Comparison of ENCODE assay signal across 8 cellular contexts in the genomic region with DNA sequence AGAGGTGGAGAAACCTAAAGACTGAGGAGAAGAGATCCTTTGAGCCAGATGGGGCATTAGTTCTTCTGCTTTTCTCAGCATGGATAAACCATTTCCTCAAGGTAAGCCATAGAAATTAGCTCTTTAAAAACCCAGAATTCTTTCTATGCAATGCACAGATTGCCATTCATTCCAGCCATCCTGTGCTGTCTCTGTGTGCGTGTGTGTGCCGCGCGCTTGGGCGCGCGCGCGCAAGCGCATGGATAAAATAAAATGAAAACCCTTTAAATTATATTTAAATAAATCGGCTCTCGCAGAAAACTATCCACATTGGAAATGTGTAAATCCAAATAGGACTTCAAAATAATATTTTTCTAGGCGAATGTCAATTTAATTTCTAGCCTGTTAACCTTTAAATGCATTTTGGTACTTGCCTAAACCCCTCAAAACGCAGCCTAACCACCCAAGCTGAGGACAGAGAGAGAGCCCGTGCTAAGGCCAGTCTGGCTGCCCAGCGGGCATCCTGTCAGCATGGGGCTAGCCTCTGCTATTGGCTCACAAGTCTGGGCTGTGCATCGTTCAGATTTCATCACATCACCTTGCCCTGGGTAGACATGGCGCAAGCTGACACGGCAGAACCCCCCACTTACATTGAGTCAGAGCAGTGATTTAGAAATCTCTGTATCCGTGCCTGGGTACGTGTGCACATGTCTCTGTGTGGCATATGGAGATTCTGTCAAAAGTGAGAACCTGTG.
DNase-seq lines count a peak whose midpoint lies in the region; ATAC-seq and TF ChIP-seq lines count a peak whose summit lies in the region.

No MANE protein-coding gene starts in this region.

- no peaks in the 10 kb centered on the region for H3K9me2 ChIP-seq in PC-3 (replicated peaks; ENCODE audit: low read length)

- H3K79me2 ChIP-seq in PC-3 (ENCODE audit: low read length) = no peaks in the 10 kb centered on the region
- H3K79me2 ChIP-seq in osteoblast (ENCODE audit: insufficient read depth, low read length) = no peaks in the 10 kb centered on the region

- DNase-seq in DMS53 treated with DMSO at 0.1 percent for 48 hours (lab: John Stamatoyannopoulos, UW; ENCODE audit: unreplicated experiment) (peak; percentile 39), PC-3 (no peak), esophagus muscularis mucosa (ENCODE audit: extremely low spot score) (no peak), osteoblast (ENCODE audit: insufficient read length, low spot score, missing footprints) (peak; percentile 57), NCI-H2029 treated with DMSO at 0.1 percent for 48 hours (lab: John Stamatoyannopoulos, UW) (no peak), NCI-H446 treated with DMSO at 0.1 percent for 48 hours (lab: John Stamatoyannopoulos, UW) (no peak), medulla oblongata (ENCODE audit: extremely low spot score) (no peak)

- H3K27me3 ChIP-seq in PC-3 (ENCODE audit: low read length) = 0 out of 2 replicates have a peak, but pooled peaks cover 2% of the 10 kb centered on the region
- H3K27me3 ChIP-seq in esophagus muscularis mucosa = no peaks in the 10 kb centered on the region
- no peaks in the 10 kb centered on the region for H3K27me3 ChIP-seq in osteoblast (ENCODE audit: insufficient read depth, low read length)

- H3F3A ChIP-seq in PC-3 (ENCODE audit: low read length, unreplicated experiment) = no peaks in the 10 kb centered on the region

- intact Hi-C loops in PC-3 (cut with micrococcal nuclease) = no loop called here
- intact Hi-C loops in esophagus muscularis mucosa (cut with DNase I) = loop anchor here (10.0 kb wide), 1 partner anchor 63 kb away; no protein-coding TSS in a partner anchor

- H3K27ac ChIP-seq in PC-3 (ENCODE audit: low read length) = no peak overlapping the region
- H3K27ac ChIP-seq in esophagus muscularis mucosa (replicated peaks in 1 of 4) = no peak overlapping the region
- H3K27ac ChIP-seq in osteoblast (ENCODE audit: low read depth, low read length) = peak overlapping the region; percentile 6

- no peak for TF ChIP-seq CTCF in PC-3 (conservative IDR thresholded peaks at IDR 0.05; ENCODE audit: low read depth, low read length)
- TF ChIP-seq CTCF in esophagus muscularis mucosa (IDR thresholded peaks at IDR 0.05) = no peak
- no peak for TF ChIP-seq CTCF in osteoblast (IDR thresholded peaks at IDR 0.05; ENCODE audit: extremely low read depth, low read depth, low read length)

- no peak overlapping the region for H3K9ac ChIP-seq in PC-3 (ENCODE audit: low read length)

- WGBS in esophagus muscularis mucosa = 63% methylated on average over 19 of the region's 21 CpGs

- no peak for TF ChIP-seq EP300 in esophagus muscularis mucosa (IDR thresholded peaks at IDR 0.05)

- BruUV-seq in PC-3 (replicated peaks; lab: Mats Ljungman, UMichigan) = no TSS peak

- H2AFZ ChIP-seq in PC-3 (ENCODE audit: low read length) = no peak overlapping the region
- H2AFZ ChIP-seq in osteoblast (ENCODE audit: low read length) = peak overlapping the region; percentile 68

- TF ChIP-seq POLR2A in esophagus muscularis mucosa (IDR thresholded peaks at IDR 0.05; ENCODE audit: low read depth) = no peak

- ATAC-seq in PC-3 (no peak), HG02623 (IDR thresholded peaks at IDR 0.05; ENCODE audit: unreplicated experiment) (no peak)

- no peaks in the 10 kb centered on the region for H3K9me3 ChIP-seq in PC-3 (ENCODE audit: low read length)
- no peaks in the 10 kb centered on the region for H3K9me3 ChIP-seq in esophagus muscularis mucosa
- H3K9me3 ChIP-seq in osteoblast (ENCODE audit: low read depth, low read length) = no peaks in the 10 kb centered on the region

- H3K4me1 ChIP-seq in PC-3 (ENCODE audit: insufficient read depth, low read length) (no peaks in the 10 kb centered on the region), esophagus muscularis mucosa (peaks cover 0 to 7% (median 3%) of the 10 kb centered on the region in 4 donors), osteoblast (ENCODE audit: insufficient read depth, low read length) (peaks cover 4% of the 10 kb centered on the region)

- H4K20me1 ChIP-seq in PC-3 (ENCODE audit: low read length) (no peaks in the 10 kb centered on the region), osteoblast (ENCODE audit: insufficient read depth, low read length) (no peaks in the 10 kb centered on the region)

- H3K4me2 ChIP-seq in PC-3 (ENCODE audit: low read length) = peak overlapping the region; percentile 31; the same call in 1 of the 2 replicates
- peak overlapping the region; percentile 84 for H3K4me2 ChIP-seq in osteoblast (ENCODE audit: insufficient read depth, low read length)

- POLR2A ChIA-PET in PC-3 (lab: Charles Lee; ENCODE audit: unreplicated experiment) = no interaction called here

- CTCF ChIA-PET in PC-3 (lab: Charles Lee) = no interaction called here

- no peak overlapping the region for H3K4me3 ChIP-seq in PC-3 (ENCODE audit: low read length)
- H3K4me3 ChIP-seq in esophagus muscularis mucosa = peak overlapping the region; percentile 47 to 59 (median 50)
- peak overlapping the region; percentile 79 for H3K4me3 ChIP-seq in osteoblast (ENCODE audit: insufficient read depth, low read length)

- H3K36me3 ChIP-seq in PC-3 (ENCODE audit: low read depth, low read length) (no peaks in the 10 kb centered on the region), esophagus muscularis mucosa (no peaks in the 10 kb centered on the region), osteoblast (ENCODE audit: insufficient read depth, low read length) (no peaks in the 10 kb centered on the region)

Comparison
In these comparisons a context has a peak if more than half of its experiments do, and no peak if none do; other contexts are left out.
1. DNase-seq: peak in DMS53 treated with DMSO at 0.1 percent for 48 hours (single experiment) and osteoblast (single experiment); none in PC-3 (single experiment), esophagus muscularis mucosa (single experiment), NCI-H2029 treated with DMSO at 0.1 percent for 48 hours (single experiment), NCI-H446 treated with DMSO at 0.1 percent for 48 hours (single experiment) and medulla oblongata (single experiment).